9 cellular contexts compared by ENCODE assay signal in genomic region chr3:72487946-72488735, GRCh38. TPM values are rescaled to one million over a fixed set of nuclear protein-coding genes. Genes with fewer than 3 reads are reported as not detected.
DNase-seq lines count a peak whose midpoint lies in the region; ATAC-seq and TF ChIP-seq lines count a peak whose summit lies in the region.
"Had no signal": no experiment of that assay in that cellular context is flagged by ENCODE, and none has a peak within 500 bp of the region (broad histone marks: within the 10 kb centered on the region; RNA-seq: fewer than 3 reads in every experiment).

No MANE protein-coding gene starts in this region.

- no peak for TF ChIP-seq CTCF in osteoblast (IDR thresholded peaks at IDR 0.05; ENCODE audit: extremely low read depth, low read depth, low read length)
- no peak for TF ChIP-seq CTCF in SK-N-SH (IDR thresholded peaks at IDR 0.05)
- TF ChIP-seq CTCF in GM20000 (IDR thresholded peaks at IDR 0.05; ENCODE audit: extremely low read depth, missing control alignments) = no peak

- WGBS in SK-N-SH (ENCODE audit: low lambda C conversion rate) = 90% methylated on average over 9 of the region's 9 CpGs

- H3K27me3 ChIP-seq in HAP-1 (ENCODE audit: low read depth) = no peaks in the 10 kb centered on the region
- H3K27me3 ChIP-seq in adipocyte (replicated peaks; ENCODE audit: control insufficient read depth, insufficient read depth, low read length) = no peaks in the 10 kb centered on the region
- H3K27me3 ChIP-seq in osteoblast (ENCODE audit: insufficient read depth, low read length) = no peaks in the 10 kb centered on the region
- H3K27me3 ChIP-seq in SK-N-SH (ENCODE audit: insufficient read depth) = no peaks in the 10 kb centered on the region

- H4K20me1 ChIP-seq in osteoblast (ENCODE audit: insufficient read depth, low read length) = peaks cover 3% of the 10 kb centered on the region
- no peaks in the 10 kb centered on the region for H4K20me1 ChIP-seq in SK-N-SH (ENCODE audit: insufficient read depth)

- H3K9me2 ChIP-seq in SK-N-SH = no peaks in the 10 kb centered on the region

- no peak for TF ChIP-seq RAD21 in SK-N-SH (IDR thresholded peaks at IDR 0.05; ENCODE audit: low read length)

- no peak for ATAC-seq in HG03196 (IDR thresholded peaks at IDR 0.05; ENCODE audit: unreplicated experiment)
- ATAC-seq: T-cell had no signal

- H2AFZ ChIP-seq in osteoblast (ENCODE audit: low read length) (no peak overlapping the region), SK-N-SH (ENCODE audit: low read depth) (no peak overlapping the region)

- CTCF ChIA-PET in SK-N-SH (lab: Yijun Ruan, JAX) = no interaction called here

- H3K27ac ChIP-seq in osteoblast (ENCODE audit: low read depth, low read length) (peak overlapping the region; percentile 23), SK-N-SH (ENCODE audit: low read depth in 2 of 2, low read length in 1 of 2) (no peak overlapping the region)

- POLR2A ChIA-PET in SK-N-SH (lab: Yijun Ruan, JAX) = no interaction called here

- no peaks in the 10 kb centered on the region for H3F3A ChIP-seq in SK-N-SH (replicated peaks; ENCODE audit: insufficient read depth)

- H3K9ac ChIP-seq in adipocyte (ENCODE audit: low read length) = peak overlapping the region; percentile 59
- H3K9ac ChIP-seq in SK-N-SH = no peak overlapping the region

- H3K36me3 ChIP-seq in HAP-1 (replicated peaks) (no peaks in the 10 kb centered on the region), adipocyte (ENCODE audit: control insufficient read depth, insufficient read depth, low read length, severe bottlenecking) (no peaks in the 10 kb centered on the region), osteoblast (ENCODE audit: insufficient read depth, low read length) (no peaks in the 10 kb centered on the region), SK-N-SH (replicated peaks in 1 of 2; ENCODE audit: control insufficient read depth in 1 of 2, insufficient read depth in 2 of 2, low read length in 1 of 2) (no peaks in the 10 kb centered on the region)

- H3K4me2 ChIP-seq in osteoblast (ENCODE audit: insufficient read depth, low read length) (peak overlapping the region; percentile 73), SK-N-SH (no peak overlapping the region)

- H3K79me2 ChIP-seq in osteoblast (ENCODE audit: insufficient read depth, low read length) (no peaks in the 10 kb centered on the region), SK-N-SH (ENCODE audit: insufficient read depth) (no peaks in the 10 kb centered on the region)

- in situ Hi-C loops in HAP-1 (cut with MboI; ENCODE audit: low sequenced_read_pairs) = no loop called here

- no peak for TF ChIP-seq EP300 in SK-N-SH (IDR thresholded peaks at IDR 0.05; ENCODE audit: borderline replicate concordance in 1 of 2, low read depth in 1 of 2, low read length in 1 of 2)

- H3K4me1 ChIP-seq in HAP-1 = peaks cover 19% of the 10 kb centered on the region
- H3K4me1 ChIP-seq in adipocyte (ENCODE audit: control insufficient read depth, insufficient read depth, low read length) = peaks cover 56% of the 10 kb centered on the region
- peaks cover 40% of the 10 kb centered on the region for H3K4me1 ChIP-seq in osteoblast (ENCODE audit: insufficient read depth, low read length)
- H3K4me1 ChIP-seq in SK-N-SH (ENCODE audit: control insufficient read depth in 1 of 2, insufficient read depth in 2 of 2, low read depth in 1 of 2, low read length in 1 of 2) = peaks cover 0 to 6% of the 10 kb centered on the region in 2 experiments; a peak in 1 of 4 replicates

- peak; percentile 38 for DNase-seq in EH (ENCODE audit: low read depth)
- DNase-seq in HAP-1 (ENCODE audit: low spot score in 2 of 2) = peak; percentile 50 to 96
- peak; percentile 67 for DNase-seq in adipocyte (ENCODE audit: low read depth)
- no peak for DNase-seq in osteoblast (ENCODE audit: insufficient read length, low spot score, missing footprints)
- no peak for DNase-seq in amniotic stem cell (lab: John Stamatoyannopoulos, UW)
- no peak for DNase-seq in SK-N-SH
- no peak for DNase-seq in GM20000 (ENCODE audit: low spot score)
- DNase-seq: T-cell had no signal

- H3K4me3 ChIP-seq in HAP-1 (no peak overlapping the region), adipocyte (ENCODE audit: low read length) (peak overlapping the region; percentile 31), osteoblast (ENCODE audit: insufficient read depth, low read length) (peak overlapping the region; percentile 31), SK-N-SH (ENCODE audit: low read depth in 2 of 2, low read length in 1 of 2) (no peak overlapping the region)

- H3K9me3 ChIP-seq in HAP-1 = no peaks in the 10 kb centered on the region
- H3K9me3 ChIP-seq in adipocyte (ENCODE audit: control insufficient read depth, low read length) = no peaks in the 10 kb centered on the region
- no peaks in the 10 kb centered on the region for H3K9me3 ChIP-seq in osteoblast (ENCODE audit: low read depth, low read length)
- no peaks in the 10 kb centered on the region for H3K9me3 ChIP-seq in SK-N-SH

TF ChIP-seq in SK-N-SH, 30 proteins besides CTCF, POLR2A, EP300 and RAD21:
- TF ChIP-seq YY1 (IDR thresholded peaks at IDR 0.05; ENCODE audit: low read depth) (no peak), NRF1 (IDR thresholded peaks at IDR 0.05; ENCODE audit: low read depth, low read length) (no peak), PBX3 (IDR thresholded peaks at IDR 0.05) (no peak), MEF2A (IDR thresholded peaks at IDR 0.05; ENCODE audit: borderline replicate concordance, low read depth) (no peak), ZBTB33 (IDR thresholded peaks at IDR 0.05; ENCODE audit: borderline replicate concordance, low read depth) (no peak), SMC3 (IDR thresholded peaks at IDR 0.05; ENCODE audit: low read depth, low read length) (no peak), RCOR1 (IDR thresholded peaks at IDR 0.05; ENCODE audit: low read length) (no peak), TCF12 (IDR thresholded peaks at IDR 0.05) (no peak), POLR2AphosphoS5 (IDR thresholded peaks at IDR 0.05; ENCODE audit: low read depth, low read length) (no peak), GABPA (IDR thresholded peaks at IDR 0.05; ENCODE audit: low read depth) (no peak), JUND (IDR thresholded peaks at IDR 0.05) (no peak), USF1 (IDR thresholded peaks at IDR 0.05; ENCODE audit: borderline replicate concordance, low read depth) (no peak), TAF1 (IDR thresholded peaks at IDR 0.05; ENCODE audit: borderline replicate concordance, low read depth, low read length) (no peak), GATA2 (CRISPR knock-in tag; IDR thresholded peaks at IDR 0.05) (no peak), NFIC (IDR thresholded peaks at IDR 0.05; ENCODE audit: borderline replicate concordance) (no peak), EZH2phosphoT487 (IDR thresholded peaks at IDR 0.05; ENCODE audit: borderline replicate concordance, low read depth) (no peak), SIN3A (IDR thresholded peaks at IDR 0.05; ENCODE audit: borderline replicate concordance, low read depth, low read length) (no peak), RXRA (IDR thresholded peaks at IDR 0.05; ENCODE audit: borderline replicate concordance, low read depth) (no peak), IRF3 (IDR thresholded peaks at IDR 0.05; ENCODE audit: low read depth, low read length) (no peak)

RNA-seq across cellular contexts. Expression of gene RYBP, which starts 41.7 kb away (rescaled TPM):
- total RNA-seq in osteoblast = 19.9 and 25.6 TPM in 2 replicates
- polyA plus RNA-seq in SK-N-SH (2012; rRNA removed) = 3.2 and 3.6 TPM in 2 replicates
- 5.4 and 6.1 TPM in 2 replicates for polyA plus RNA-seq in SK-N-SH (2012; cell fraction: cytosol; rRNA removed)
- 1.7 and 4.1 TPM in 2 replicates for polyA plus RNA-seq in SK-N-SH (2012; cell fraction: nucleus; rRNA removed)

Comparison
In these comparisons a context has a peak if more than half of its experiments do, and no peak if none do; other contexts are left out.
1. DNase-seq: peak in EH (single experiment), HAP-1 (2 of 2) and adipocyte (single experiment); none in osteoblast (single experiment), amniotic stem cell (single experiment), SK-N-SH (single experiment) and GM20000 (single experiment).
2. H3K4me3 ChIP-seq: peak in adipocyte (single experiment) and osteoblast (single experiment); none in HAP-1 (single experiment) and SK-N-SH (0 of 2).